ENCODE assay signal across 26 cellular contexts in the genomic region with DNA sequence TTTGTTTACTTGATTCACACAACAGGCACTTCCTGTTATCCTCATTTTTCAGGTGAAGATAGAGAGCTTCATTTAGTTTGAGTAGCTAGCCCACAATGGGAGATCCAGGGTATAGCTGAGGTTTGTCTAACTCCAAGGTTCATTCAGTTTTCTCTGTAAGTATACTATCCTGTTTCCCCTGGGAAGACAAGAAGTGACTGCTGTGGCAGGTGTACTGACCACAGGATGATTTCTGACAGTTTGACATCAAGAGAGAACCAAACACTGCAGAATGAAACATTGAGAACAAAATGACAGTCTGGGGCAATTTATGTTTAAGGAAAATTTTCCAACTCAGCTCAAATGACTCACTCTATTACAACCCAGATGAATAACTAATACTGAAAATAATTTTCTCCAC.
"Had no signal": no experiment of that assay in that cellular context is flagged by ENCODE, and none has a peak within 500 bp of the region (broad histone marks: within the 10 kb centered on the region; RNA-seq: fewer than 3 reads in every experiment).

No MANE protein-coding gene starts in this region.

- DNase-seq: dorsolateral prefrontal cortex; effector CD4-positive, alpha-beta T cell; hypothalamus; immature natural killer cell; islet precursor cell; kidney glomerular epithelial cell; left ventricle myocardium superior; lower lobe of right lung; naive B cell; nucleus accumbens; pancreas; right lobe of liver; small intestine; stimulated activated CD4-positive, alpha-beta T cell treated with anti-CD3 and anti-CD28 coated beads, Interleukin-12 subunit alpha, Interleukin-12 subunit beta, amount 100 ng/mL, for 4 hours; stimulated activated CD4-positive, alpha-beta T cell treated with anti-CD3 and anti-CD28 coated beads, Interleukin-1b, Interleukin-23, amount 100 ng/mL, for 48 hours; stimulated activated CD4-positive, alpha-beta T cell treated with anti-CD3 and anti-CD28 coated beads, Interleukin-4, amount 100 ng/mL, for 1 hour; stimulated activated CD8-positive, alpha-beta memory T cell treated with anti-CD3 and anti-CD28 coated beads, Interleukin-4, amount 100 ng/mL, for 48 hours; stimulated activated naive CD4-positive, alpha-beta T cell; stimulated activated naive CD8-positive, alpha-beta T cell treated with anti-CD3 and anti-CD28 coated beads, Interleukin-15, amount 100 ng/mL, for 72 hours; transverse colon; upper lobe of right lung; uterus had no signal

- H3K9me3 ChIP-seq: lower lobe of right lung, pancreas, right lobe of liver, transverse colon, upper lobe of right lung, uterus had no signal

- H3K4me3 ChIP-seq: dorsolateral prefrontal cortex, lower lobe of right lung, pancreas, right lobe of liver, suprapubic skin, transverse colon, upper lobe of right lung, uterus had no signal

- ATAC-seq: left ventricle myocardium superior; lower lobe of right lung; natural killer cell treated with Interleukin-12 subunit alpha and Interleukin-12 subunit beta and Interleukin-15 and Interleukin-18, amount 100 ng/mL, for 72 hours; pancreas; right lobe of liver; stimulated activated naive CD8-positive, alpha-beta T cell treated with anti-CD3 and anti-CD28 coated beads, Interleukin-15, amount 100 ng/mL, for 72 hours; upper lobe of right lung had no signal

- H3K4me1 ChIP-seq: lower lobe of right lung, pancreas, right lobe of liver, suprapubic skin, transverse colon, upper lobe of right lung, uterus had no signal

- H3K36me3 ChIP-seq: lower lobe of right lung, pancreas, right lobe of liver, suprapubic skin, transverse colon, upper lobe of right lung, uterus had no signal

- H3K27me3 ChIP-seq: dorsolateral prefrontal cortex, pancreas, right lobe of liver, suprapubic skin, transverse colon, upper lobe of right lung, uterus had no signal

- FAIRE-seq: colon, frontal cortex, pancreas, small intestine had no signal

- H3K27ac ChIP-seq: dorsolateral prefrontal cortex, lower lobe of right lung, pancreas, right lobe of liver, suprapubic skin, transverse colon, upper lobe of right lung, uterus had no signal
